1 cellular context compared by ENCODE assay signal in genomic region chr16:10641953-10642949, GRCh38.
A peak's percentile ranks its signal among the peaks of the same experiment; 100 is the strongest.
TF ChIP-seq lines count a peak whose summit lies in the region.

No MANE protein-coding gene starts in this region.

TF ChIP-seq in HepG2, 621 proteins besides CTCF, POLR2A, EP300 and RAD21 (continued from another document and continues in another):
- TF ChIP-seq STAT6 (CRISPR knock-in tag; IDR thresholded peaks at IDR 0.05; ENCODE audit: borderline replicate concordance) (peak; percentile 28; the same call in 1 of the 2 replicates), ARNT2 (CRISPR knock-in tag; IDR thresholded peaks at IDR 0.05; ENCODE audit: low read depth) (no peak), HOXA3 (CRISPR knock-in tag; IDR thresholded peaks at IDR 0.05) (peak; percentile 59; the same call in 1 of the 2 replicates), ZFX (CRISPR knock-in tag; IDR thresholded peaks at IDR 0.05; ENCODE audit: low read depth) (peak; percentile 78), THYN1 (CRISPR knock-in tag; IDR thresholded peaks at IDR 0.05; ENCODE audit: borderline replicate concordance, low read depth) (no peak), THAP8 (CRISPR knock-in tag; IDR thresholded peaks at IDR 0.05; ENCODE audit: borderline replicate concordance) (no peak), ZFY (CRISPR knock-in tag; IDR thresholded peaks at IDR 0.05) (peak; percentile 54; the same call in 1 of the 2 replicates), JUN (CRISPR knock-in tag; IDR thresholded peaks at IDR 0.05) (0 out of 2 replicates have a peak, but pooled peaks have one; percentile 38), NR2F6 (IDR thresholded peaks at IDR 0.05) (peak; percentile 93), NR2F6 (CRISPR knock-in tag; IDR thresholded peaks at IDR 0.05) (peak; percentile 91), ZNF33B (CRISPR knock-in tag; IDR thresholded peaks at IDR 0.05) (no peak), FOXO1 (CRISPR knock-in tag; IDR thresholded peaks at IDR 0.05) (peak; percentile 54; the same call in 1 of the 2 replicates), LCORL (IDR thresholded peaks at IDR 0.05) (peak; percentile 7; the same call in 1 of the 2 replicates), LCORL (CRISPR knock-in tag; IDR thresholded peaks at IDR 0.05) (peak; percentile 63; the same call in 1 of the 2 replicates), ZNF609 (CRISPR knock-in tag; IDR thresholded peaks at IDR 0.05; ENCODE audit: borderline replicate concordance) (peak; percentile 80), SMARCC2 (IDR thresholded peaks at IDR 0.05) (no peak), MYC (CRISPR knock-in tag; IDR thresholded peaks at IDR 0.05; ENCODE audit: borderline replicate concordance) (peak; percentile 35; the same call in 1 of the 2 replicates), FOXP1 (IDR thresholded peaks at IDR 0.05) (no peak), FOXP1 (CRISPR knock-in tag; IDR thresholded peaks at IDR 0.05) (peak; percentile 57), AGO2 (optimal IDR thresholded peaks at IDR 0.05; ENCODE audit: low read depth, low read length) (no peak), ZSCAN31 (CRISPR knock-in tag; IDR thresholded peaks at IDR 0.05; ENCODE audit: low read depth) (peak; percentile 65; the same call in 1 of the 2 replicates), KDM5A (IDR thresholded peaks at IDR 0.05; ENCODE audit: borderline replicate concordance, low read length) (no peak), ZFP36L2 (CRISPR knock-in tag; IDR thresholded peaks at IDR 0.05) (no peak), CERS6 (CRISPR knock-in tag; IDR thresholded peaks at IDR 0.05) (no peak), MTERF4 (CRISPR knock-in tag; IDR thresholded peaks at IDR 0.05) (0 out of 2 replicates have a peak, but pooled peaks have one; percentile 45), ZNF737 (CRISPR knock-in tag; IDR thresholded peaks at IDR 0.05; ENCODE audit: borderline replicate concordance) (no peak), HMGXB4 (CRISPR knock-in tag; IDR thresholded peaks at IDR 0.05; ENCODE audit: borderline replicate concordance in 1 of 2, low read depth in 1 of 2) (peak in 1 of 2 experiments; percentile 43; a peak in 2 of 4 replicates), HNRNPL (IDR thresholded peaks at IDR 0.05; ENCODE audit: low read depth, low read length) (no peak), ZIK1 (CRISPR knock-in tag; IDR thresholded peaks at IDR 0.05; ENCODE audit: borderline replicate concordance, low read depth) (0 out of 2 replicates have a peak, but pooled peaks have one; percentile 28), ZNF484 (CRISPR knock-in tag; IDR thresholded peaks at IDR 0.05; ENCODE audit: borderline replicate concordance, low read depth) (no peak), IRF2 (CRISPR knock-in tag; IDR thresholded peaks at IDR 0.05) (peak; percentile 67; the same call in 1 of the 2 replicates), ZNF441 (CRISPR knock-in tag; IDR thresholded peaks at IDR 0.05; ENCODE audit: borderline replicate concordance) (0 out of 2 replicates have a peak, but pooled peaks have one; percentile 38), SCMH1 (CRISPR knock-in tag; IDR thresholded peaks at IDR 0.05; ENCODE audit: borderline replicate concordance) (no peak), ZNF879 (CRISPR knock-in tag; IDR thresholded peaks at IDR 0.05) (no peak), ZNF7 (CRISPR knock-in tag; IDR thresholded peaks at IDR 0.05) (no peak), TBX2 (CRISPR knock-in tag; IDR thresholded peaks at IDR 0.05; ENCODE audit: borderline replicate concordance) (peak; percentile 90; the same call in 1 of the 2 replicates), NCOR1 (IDR thresholded peaks at IDR 0.05; ENCODE audit: borderline replicate concordance, low read length) (peak; percentile 24; the same call in 1 of the 2 replicates), RFXAP (CRISPR knock-in tag; IDR thresholded peaks at IDR 0.05; ENCODE audit: borderline replicate concordance) (0 out of 2 replicates have a peak, but pooled peaks have one; percentile 12), TEAD2 (CRISPR knock-in tag; IDR thresholded peaks at IDR 0.05) (no peak; the same call in 1 of the 2 replicates), ZNF180 (CRISPR knock-in tag; IDR thresholded peaks at IDR 0.05; ENCODE audit: borderline replicate concordance, low read depth) (no peak), ZHX2 (IDR thresholded peaks at IDR 0.05; ENCODE audit: low read depth) (no peak), ZHX2 (CRISPR knock-in tag; IDR thresholded peaks at IDR 0.05; ENCODE audit: borderline replicate concordance) (no peak), DDIT3 (CRISPR knock-in tag; IDR thresholded peaks at IDR 0.05) (no peak), RORA (CRISPR knock-in tag; IDR thresholded peaks at IDR 0.05) (no peak), KMT2A (CRISPR knock-in tag; IDR thresholded peaks at IDR 0.05) (0 out of 2 replicates have a peak, but pooled peaks have one; percentile 25), AKAP8 (CRISPR knock-in tag; IDR thresholded peaks at IDR 0.05) (no peak; the same call in 1 of the 2 replicates), ZNF44 (CRISPR knock-in tag; IDR thresholded peaks at IDR 0.05) (no peak), PITX1 (CRISPR knock-in tag; IDR thresholded peaks at IDR 0.05) (no peak), MED13 (CRISPR knock-in tag; IDR thresholded peaks at IDR 0.05) (no peak), GABPA (IDR thresholded peaks at IDR 0.05; ENCODE audit: low read depth, low read length) (no peak), GABPA (CRISPR knock-in tag; IDR thresholded peaks at IDR 0.05; ENCODE audit: low read depth) (no peak)
